ENCODE assay signal across 24 cellular contexts in genomic region chr11:71473793-71474080, GRCh38. TPM values are rescaled to one million over a fixed set of nuclear protein-coding genes. Genes with fewer than 3 reads are reported as not detected.
DNase-seq lines count a peak whose midpoint lies in the region; ATAC-seq and TF ChIP-seq lines count a peak whose summit lies in the region.
"Had no signal": no experiment of that assay in that cellular context is flagged by ENCODE, and none has a peak within 500 bp of the region (broad histone marks: within the 10 kb centered on the region; RNA-seq: fewer than 3 reads in every experiment).

No MANE protein-coding gene starts in this region.

- no peaks in the 10 kb centered on the region for H3K4me1 Mint-ChIP-seq in natural killer cell treated with Interleukin-12 subunit alpha and Interleukin-12 subunit beta and Interleukin-15 and Interleukin-18, amount 100 ng/mL, for 72 hours (ENCODE audit: low read depth in 2 of 2)
- H3K4me1 Mint-ChIP-seq in natural killer cell, result peaks cover 0 to 6% of the 10 kb centered on the region in 2 donors
- no peaks in the 10 kb centered on the region for H3K4me1 Mint-ChIP-seq in activated naive CD4-positive, alpha-beta T cell treated with anti-CD3 and anti-CD28 coated beads, Interleukin-2, amount 10 ng/mL, durations not matched to agents 7 days and 5 days
- H3K4me1 Mint-ChIP-seq: CD4-positive, alpha-beta memory T cell had no signal

- 97% methylated on average over 14 of the region's 14 CpGs for WGBS in right cardiac atrium
- 97 to 98% methylated on average over 14 of the region's 14 CpGs for WGBS in sigmoid colon, 2 donors

- no peaks in the 10 kb centered on the region for H3K4me1 ChIP-seq in right cardiac atrium (ENCODE audit: control insufficient read depth, insufficient read depth, low read length)
- no peaks in the 10 kb centered on the region for H3K4me1 ChIP-seq in sigmoid colon
- H3K4me1 ChIP-seq: A549, BE2C, HAP-1 had no signal

- H3K27ac Mint-ChIP-seq in natural killer cell treated with Interleukin-12 subunit alpha and Interleukin-12 subunit beta and Interleukin-15 and Interleukin-18, amount 100 ng/mL, for 72 hours, result no peak overlapping the region
- H3K27ac Mint-ChIP-seq in natural killer cell, result no peak overlapping the region
- H3K27ac Mint-ChIP-seq in activated naive CD4-positive, alpha-beta T cell treated with anti-CD3 and anti-CD28 coated beads, Interleukin-2, amount 10 ng/mL, durations not matched to agents 7 days and 5 days, result no peak overlapping the region
- H3K27ac Mint-ChIP-seq: HFFc6 had no signal

- CTCF ChIA-PET in activated naive CD4-positive, alpha-beta T cell treated with anti-CD3 and anti-CD28 coated beads, Interleukin-2, amount 10 ng/mL, durations not matched to agents 7 days and 5 days (lab: Charles Lee), result no interaction called here

- DNase-seq in Right ventricle myocardium superior (peak; percentile 29), right cardiac atrium (no peak), natural killer cell (no peak), left ventricle myocardium superior (peak; percentile 10), sigmoid colon (peak; percentile 38), NCI-H1436 treated with DMSO at 0.1 percent for 48 hours (lab: John Stamatoyannopoulos, UW) (no peak)
- peak; percentile 41 for DNase-seq in natural killer cell treated with Interleukin-12 subunit alpha and Interleukin-12 subunit beta and Interleukin-15 and Interleukin-18, amount 100 ng/mL, for 72 hours (ENCODE audit: low spot score)
- DNase-seq in activated naive CD4-positive, alpha-beta T cell treated with anti-CD3 and anti-CD28 coated beads, Interleukin-2, amount 10 ng/mL, durations not matched to agents 7 days and 5 days, result no peak
- DNase-seq: 8988T; ACHN; AML-193; BE2C; C1 segment of cervical spinal cord; Calu3; CD4-positive, alpha-beta memory T cell; DMS53; DMS79 treated with DMSO at 0.1 percent for 48 hours; GF-D8; GOT3; HFFc6 had no signal

- H3K27ac ChIP-seq in right cardiac atrium (ENCODE audit: low read length), result no peak overlapping the region
- no peak overlapping the region for H3K27ac ChIP-seq in sigmoid colon
- H3K27ac ChIP-seq: A549 had no signal

- no peak for TF ChIP-seq POLR2A in sigmoid colon (IDR thresholded peaks at IDR 0.05)

- ATAC-seq in Right ventricle myocardium superior (ENCODE audit: poor library complexity) (no peak), right cardiac atrium (no peak), natural killer cell (no peak), left ventricle myocardium superior (no peak)
- peak in 1 of 2 donors; percentile 30 for ATAC-seq in natural killer cell treated with Interleukin-12 subunit alpha and Interleukin-12 subunit beta and Interleukin-15 and Interleukin-18, amount 100 ng/mL, for 72 hours
- ATAC-seq: A549 had no signal

- no peak for TF ChIP-seq EP300 in sigmoid colon (IDR thresholded peaks at IDR 0.05)

- intact Hi-C loops in Right ventricle myocardium superior (cut with DNase I) (no loop called here), right cardiac atrium (cut with DNase I) (no loop called here), natural killer cell (cut with micrococcal nuclease) (no loop called here), left ventricle myocardium superior (cut with micrococcal nuclease) (no loop called here), sigmoid colon (cut with DNase I) (no loop called here)

- no peaks in the 10 kb centered on the region for H3K36me3 Mint-ChIP-seq in natural killer cell treated with Interleukin-12 subunit alpha and Interleukin-12 subunit beta and Interleukin-15 and Interleukin-18, amount 100 ng/mL, for 72 hours
- H3K36me3 Mint-ChIP-seq in natural killer cell, result no peaks in the 10 kb centered on the region
- peaks cover 23% of the 10 kb centered on the region for H3K36me3 Mint-ChIP-seq in activated naive CD4-positive, alpha-beta T cell treated with anti-CD3 and anti-CD28 coated beads, Interleukin-2, amount 10 ng/mL, durations not matched to agents 7 days and 5 days

- no peaks in the 10 kb centered on the region for H3K9me3 ChIP-seq in right cardiac atrium (ENCODE audit: control insufficient read depth, low read length)
- H3K9me3 ChIP-seq in sigmoid colon, result no peaks in the 10 kb centered on the region
- H3K9me3 ChIP-seq: A549, BE2C, HAP-1 had no signal

- TF ChIP-seq CTCF in natural killer cell (IDR thresholded peaks at IDR 0.05), result no peak
- TF ChIP-seq CTCF in sigmoid colon (IDR thresholded peaks at IDR 0.05), result no peak

- peaks cover 4 to 71% (median 53%) of the 10 kb centered on the region in 4 donors for H3K36me3 ChIP-seq in sigmoid colon
- H3K36me3 ChIP-seq: BE2C had no signal

- H3K27me3 ChIP-seq in right cardiac atrium (ENCODE audit: control insufficient read depth, insufficient read depth) (no peaks in the 10 kb centered on the region), sigmoid colon (no peaks in the 10 kb centered on the region)
- H3K27me3 ChIP-seq: BE2C had no signal

- no peaks in the 10 kb centered on the region for H3K27me3 Mint-ChIP-seq in natural killer cell treated with Interleukin-12 subunit alpha and Interleukin-12 subunit beta and Interleukin-15 and Interleukin-18, amount 100 ng/mL, for 72 hours
- no peaks in the 10 kb centered on the region for H3K27me3 Mint-ChIP-seq in natural killer cell (ENCODE audit: low read depth in 2 of 2)
- H3K27me3 Mint-ChIP-seq in activated naive CD4-positive, alpha-beta T cell treated with anti-CD3 and anti-CD28 coated beads, Interleukin-2, amount 10 ng/mL, durations not matched to agents 7 days and 5 days, result no peaks in the 10 kb centered on the region
- H3K27me3 Mint-ChIP-seq: CD4-positive, alpha-beta memory T cell had no signal

- no peak overlapping the region for H3K4me3 Mint-ChIP-seq in natural killer cell treated with Interleukin-12 subunit alpha and Interleukin-12 subunit beta and Interleukin-15 and Interleukin-18, amount 100 ng/mL, for 72 hours
- no peak overlapping the region for H3K4me3 Mint-ChIP-seq in natural killer cell
- no peak overlapping the region for H3K4me3 Mint-ChIP-seq in activated naive CD4-positive, alpha-beta T cell treated with anti-CD3 and anti-CD28 coated beads, Interleukin-2, amount 10 ng/mL, durations not matched to agents 7 days and 5 days
- H3K4me3 Mint-ChIP-seq: CD4-positive, alpha-beta memory T cell; HFFc6 had no signal

- no peaks in the 10 kb centered on the region for H3K9me3 Mint-ChIP-seq in natural killer cell treated with Interleukin-12 subunit alpha and Interleukin-12 subunit beta and Interleukin-15 and Interleukin-18, amount 100 ng/mL, for 72 hours
- H3K9me3 Mint-ChIP-seq in natural killer cell, result no peaks in the 10 kb centered on the region
- H3K9me3 Mint-ChIP-seq in activated naive CD4-positive, alpha-beta T cell treated with anti-CD3 and anti-CD28 coated beads, Interleukin-2, amount 10 ng/mL, durations not matched to agents 7 days and 5 days, result no peaks in the 10 kb centered on the region
- H3K9me3 Mint-ChIP-seq: CD4-positive, alpha-beta memory T cell; HFFc6 had no signal

- no peak overlapping the region for H3K4me3 ChIP-seq in right cardiac atrium (ENCODE audit: low read length)
- H3K4me3 ChIP-seq in sigmoid colon, result no peak overlapping the region
- H3K4me3 ChIP-seq: A549, HAP-1 had no signal

RNA-seq across cellular contexts. Expression of gene NADSYN1, which starts 20.7 kb away (rescaled TPM):
- 18.5 TPM for total RNA-seq in Right ventricle myocardium superior
- total RNA-seq in right cardiac atrium, result 10 to 100 TPM; 23.0 to 28.2 (median 26.4) TPM
- polyA plus RNA-seq in right cardiac atrium, result 21.5 TPM
- total RNA-seq in natural killer cell treated with Interleukin-12 subunit alpha and Interleukin-12 subunit beta and Interleukin-15 and Interleukin-18, amount 100 ng/mL, for 72 hours, result 100 to 1,000 TPM; 117 to 129 TPM
- total RNA-seq in natural killer cell, result 100 to 1,000 TPM; 134 to 156 (median 150) TPM
- total RNA-seq in left ventricle myocardium superior, result 20.5 TPM
- 10 to 100 TPM; 24.6 to 72.0 (median 38.3) TPM for total RNA-seq in sigmoid colon
- 100 to 1,000 TPM in 1 of 3 donors, 10 to 100 TPM in 2; 31.8 to 136 (median 42.5) TPM for polyA plus RNA-seq in sigmoid colon

RNA-seq across cellular contexts. Expression of gene DHCR7, which starts 25.5 kb away (rescaled TPM):
- total RNA-seq in Right ventricle myocardium superior (48.5 TPM), right cardiac atrium (10 to 100 TPM; 52.7 to 73.5 (median 60.9) TPM), natural killer cell (10 to 100 TPM; 12.5 to 18.1 (median 15.9) TPM), left ventricle myocardium superior (41.3 TPM), sigmoid colon (1 to 10 TPM; 4.1 to 7.5 (median 5.3) TPM)
- polyA plus RNA-seq in right cardiac atrium (28.7 TPM), sigmoid colon (10 to 100 TPM in 1 of 3 donors, 1 to 10 TPM in 2; 2.4 to 54.2 (median 8.8) TPM)
- total RNA-seq in natural killer cell treated with Interleukin-12 subunit alpha and Interleukin-12 subunit beta and Interleukin-15 and Interleukin-18, amount 100 ng/mL, for 72 hours, result 100 to 1,000 TPM in 1 of 2 donors, 10 to 100 TPM in 1; 75.8 to 104 TPM

RNA-seq across cellular contexts. Expression of gene KRTAP5-7, which starts 53.3 kb away (rescaled TPM):
- total RNA-seq in Right ventricle myocardium superior, result not detected
- not detected for total RNA-seq in right cardiac atrium
- polyA plus RNA-seq in right cardiac atrium, result not detected
- under 1 TPM in 1 of 2 donors, not detected in 1; 0.26 TPM for total RNA-seq in natural killer cell treated with Interleukin-12 subunit alpha and Interleukin-12 subunit beta and Interleukin-15 and Interleukin-18, amount 100 ng/mL, for 72 hours
- under 1 TPM in 2 of 3 donors, not detected in 1; 0.19 to 0.25 TPM for total RNA-seq in natural killer cell
- not detected for total RNA-seq in left ventricle myocardium superior
- under 1 TPM in 1 of 4 donors, not detected in 3; 0.49 TPM for total RNA-seq in sigmoid colon
- polyA plus RNA-seq in sigmoid colon, result under 1 TPM in 1 of 3 donors, not detected in 2; 0.32 TPM
- total RNA-seq: Calu3; CD4-positive, alpha-beta memory T cell; Daoy; G401; HFFc6 had no signal
- polyA plus RNA-seq: A549; CD4-positive, alpha-beta memory T cell had no signal

Comparison
In these comparisons a context has a peak if more than half of its experiments do, and no peak if none do; other contexts are left out.
1. DNase-seq: peak in Right ventricle myocardium superior (single experiment), natural killer cell treated with Interleukin-12 subunit alpha and Interleukin-12 subunit beta and Interleukin-15 and Interleukin-18, amount 100 ng/mL, for 72 hours (single experiment), left ventricle myocardium superior (single experiment) and sigmoid colon (single experiment); none in right cardiac atrium (0 of 3), natural killer cell (single experiment), activated naive CD4-positive, alpha-beta T cell treated with anti-CD3 and anti-CD28 coated beads, Interleukin-2, amount 10 ng/mL, durations not matched to agents 7 days and 5 days (single experiment) and NCI-H1436 treated with DMSO at 0.1 percent for 48 hours (single experiment).